Comparison of ENCODE assay signal across 20 cellular contexts in the genomic region with DNA sequence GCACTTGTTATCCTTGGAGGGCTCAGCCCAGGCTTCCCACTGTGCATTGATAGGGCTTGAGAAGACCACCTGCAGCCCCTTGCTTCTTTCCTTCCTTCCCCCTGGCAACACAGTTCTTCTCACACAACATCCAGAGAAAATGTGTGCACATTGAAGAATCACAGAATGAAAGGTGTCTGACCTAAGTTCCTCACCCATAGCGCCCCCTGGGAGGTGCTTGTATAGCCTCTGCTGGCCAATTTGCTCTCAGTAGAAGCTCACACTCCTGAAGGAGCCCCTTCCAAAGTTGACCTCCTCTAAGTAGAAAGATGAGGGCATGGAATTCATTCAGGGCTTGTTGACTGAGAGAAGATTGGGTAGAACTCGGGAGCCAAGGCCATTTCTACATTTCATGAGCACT.
DNase-seq lines count a peak whose midpoint lies in the region; ATAC-seq, FAIRE-seq and TF ChIP-seq lines count a peak whose summit lies in the region.
"Had no signal": no experiment of that assay in that cellular context is flagged by ENCODE, and none has a peak within 500 bp of the region (broad histone marks: within the 10 kb centered on the region; RNA-seq: fewer than 3 reads in every experiment).

No MANE protein-coding gene starts in this region.

- DNase-seq in DMS53 treated with DMSO at 0.1 percent for 48 hours (lab: John Stamatoyannopoulos, UW; ENCODE audit: unreplicated experiment) (peak; percentile 3), H7 (peak; percentile 16), SK-MEL-5 (ENCODE audit: low read depth, low spot score) (peak; percentile 47), nephron progenitor cell (peak; percentile 25), kidney (no peak), cerebellar cortex (ENCODE audit: low spot score) (no peak)
- DNase-seq: activated CD4-positive, alpha-beta T cell treated with anti-CD3 and anti-CD28 coated beads for 4 hours; activated T-cell treated with anti-CD3 and anti-CD28 coated beads, Interleukin-2, amount 50 U/mL, for 48 hours; C1 segment of cervical spinal cord; EL; NCI-H1105 treated with DMSO at 0.1 percent for 48 hours; NCI-H2227 treated with DMSO at 0.1 percent for 48 hours; psoas muscle; T-helper 2 cell had no signal

- TF ChIP-seq CTCF in nephron progenitor cell (IDR thresholded peaks at IDR 0.05), result no peak
- no peak for TF ChIP-seq CTCF in kidney (IDR thresholded peaks at IDR 0.05; ENCODE audit: borderline replicate concordance, extremely low read depth, insufficient read depth)

- no peaks in the 10 kb centered on the region for H3K27me3 ChIP-seq in H7 (ENCODE audit: control insufficient read depth, insufficient read depth, low read length)

- H3K9me3 Mint-ChIP-seq in nephron progenitor cell, result no peaks in the 10 kb centered on the region

- in situ Hi-C loops in SK-MEL-5 (cut with HindIII; ENCODE audit: low pct_unique_long_range_greater_than_20kb, low sequenced_read_pairs), result no loop called here

- no peak for FAIRE-seq in kidney (lab: Jason Lieb, UNC)
- FAIRE-seq: endothelial cell of umbilical vein, HepG2 had no signal

- peaks cover 3% of the 10 kb centered on the region for H3K27me3 Mint-ChIP-seq in nephron progenitor cell (ENCODE audit: low read depth, poor library complexity)

- no peak overlapping the region for H3K4me3 ChIP-seq in H7 (ENCODE audit: insufficient read depth, low read depth, low read length)
- no peak overlapping the region for H3K4me3 ChIP-seq in kidney (ENCODE audit: low read length in 2 of 2)
- H3K4me3 ChIP-seq: psoas muscle, thoracic aorta had no signal

- H3K36me3 Mint-ChIP-seq in nephron progenitor cell (ENCODE audit: low read depth), result no peaks in the 10 kb centered on the region

- H3K4me3 Mint-ChIP-seq in nephron progenitor cell, result no peak overlapping the region

- H3K9me3 ChIP-seq in kidney (ENCODE audit: control insufficient read depth in 1 of 2, low read length in 2 of 2), result no peaks in the 10 kb centered on the region
- H3K9me3 ChIP-seq: psoas muscle, thoracic aorta had no signal

- no peak overlapping the region for H3K9ac ChIP-seq in kidney (ENCODE audit: low read length in 2 of 2)

- H3K36me3 ChIP-seq in H7 (replicated peaks; ENCODE audit: control insufficient read depth, insufficient read depth, low read length) (no peaks in the 10 kb centered on the region), kidney (ENCODE audit: control insufficient read depth in 1 of 2, insufficient read depth in 2 of 2, low read length in 2 of 2) (no peaks in the 10 kb centered on the region)
- H3K36me3 ChIP-seq: thoracic aorta had no signal

- H3K4me1 Mint-ChIP-seq in nephron progenitor cell, result no peaks in the 10 kb centered on the region

- intact Hi-C loops in kidney (cut with DNase I), result no loop called here

- no peak overlapping the region for H3K27ac ChIP-seq in kidney (ENCODE audit: low read depth in 2 of 2, low read length in 2 of 2)
- H3K27ac ChIP-seq: psoas muscle, thoracic aorta had no signal

- no peak for ATAC-seq in HG02840 (IDR thresholded peaks at IDR 0.05; ENCODE audit: low FRiP score, unreplicated experiment)
- ATAC-seq: HepG2, left colon, Panc1, psoas muscle had no signal

- H3K27ac Mint-ChIP-seq in nephron progenitor cell, result no peak overlapping the region

- no peaks in the 10 kb centered on the region for H3K4me1 ChIP-seq in kidney (ENCODE audit: control insufficient read depth in 1 of 2, insufficient read depth in 1 of 2, low read depth in 1 of 2, low read length in 2 of 2)
- H3K4me1 ChIP-seq: psoas muscle had no signal

Comparison
In these comparisons a context has a peak if more than half of its experiments do, and no peak if none do; other contexts are left out.
1. DNase-seq: peak in DMS53 treated with DMSO at 0.1 percent for 48 hours (single experiment), H7 (single experiment), SK-MEL-5 (single experiment) and nephron progenitor cell (single experiment); none in kidney (single experiment) and cerebellar cortex (single experiment).